Comparison of ENCODE assay signal across 8 cellular contexts in genomic region chr17:75393523-75394331, GRCh38. TPM values are rescaled to one million over a fixed set of nuclear protein-coding genes. Genes with fewer than 3 reads are reported as not detected.
DNase-seq lines count a peak whose midpoint lies in the region; ATAC-seq and TF ChIP-seq lines count a peak whose summit lies in the region.

No MANE protein-coding gene starts in this region.

- no peaks in the 10 kb centered on the region for H3K27me3 ChIP-seq in adrenal gland
- H3K27me3 ChIP-seq in heart right ventricle: no peaks in the 10 kb centered on the region
- no peaks in the 10 kb centered on the region for H3K27me3 ChIP-seq in transverse colon

- ATAC-seq in HG02623 (IDR thresholded peaks at IDR 0.05; ENCODE audit: unreplicated experiment): peak; percentile 62
- ATAC-seq in heart right ventricle: peak; percentile 99 to 100 (median 100)

- in situ Hi-C loops in transverse colon (cut with MboI; ENCODE audit: low pct_ligation_motif_present in 1 of 4, low pct_unique_long_range_greater_than_20kb in 1 of 4, low sequenced_read_pairs in 3 of 4): no loop called here

- 0 to 2% (median 1%) methylated on average over 12 to 28 of the region's 28 CpGs for WGBS in adrenal gland, 4 donors
- 0 to 1% methylated on average over 28 of the region's 28 CpGs for WGBS in heart right ventricle, 2 donors
- 0% methylated on average over 25 of the region's 28 CpGs; no CpG with 5 or more reads in 1 of the 2 donors for WGBS in transverse colon (ENCODE audit: low coverage in 1 of 2), 2 donors

- peaks cover 34 to 72% of the 10 kb centered on the region in 2 donors for H3K4me1 ChIP-seq in adrenal gland (replicated peaks in 1 of 2)
- peaks cover 4 to 94% (median 63%) of the 10 kb centered on the region in 9 donors for H3K4me1 ChIP-seq in heart right ventricle
- H3K4me1 ChIP-seq in transverse colon: peaks cover 43 to 82% (median 48%) of the 10 kb centered on the region in 4 donors

- no peaks in the 10 kb centered on the region for H3K9me3 ChIP-seq in adrenal gland (replicated peaks in 1 of 3)
- no peaks in the 10 kb centered on the region for H3K9me3 ChIP-seq in heart right ventricle
- no peaks in the 10 kb centered on the region for H3K9me3 ChIP-seq in transverse colon

- DNase-seq in GM03348 (ENCODE audit: low spot score) (peak; percentile 98), NCI-H1417 treated with DMSO at 0.1 percent for 48 hours (lab: John Stamatoyannopoulos, UW) (peak; percentile 79), SW480 (ENCODE audit: low spot score) (peak; percentile 97), adrenal gland (peak; percentile 98 to 100 (median 99)), heart right ventricle (peak; percentile 99), pons (ENCODE audit: low spot score) (peak; percentile 99), transverse colon (peak; percentile 99)

- TF ChIP-seq CTCF in adrenal gland (IDR thresholded peaks at IDR 0.05) (peak; percentile 12 to 54 (median 40)), heart right ventricle (IDR thresholded peaks at IDR 0.05) (peak in 3 of 9 donors; percentile 6 to 29 (median 14)), transverse colon (IDR thresholded peaks at IDR 0.05) (peak in 4 of 5 experiments; percentile 7 to 58 (median 40))

- peak; percentile 44 to 84 for TF ChIP-seq POLR2A in adrenal gland (IDR thresholded peaks at IDR 0.05)
- TF ChIP-seq POLR2A in transverse colon (IDR thresholded peaks at IDR 0.05): peak; percentile 72

- H3K27ac ChIP-seq in adrenal gland: peak overlapping the region; percentile 18 to 91 (median 62)
- H3K27ac ChIP-seq in heart right ventricle: peak overlapping the region; percentile 30 to 89 (median 82)
- peak overlapping the region; percentile 81 to 90 (median 84) for H3K27ac ChIP-seq in transverse colon

- no peak for TF ChIP-seq EP300 in transverse colon (IDR thresholded peaks at IDR 0.05; ENCODE audit: low read depth)

- H3K4me3 ChIP-seq in adrenal gland (peak overlapping the region in 3 of 4 donors; percentile 31 to 76 (median 62)), heart right ventricle (peak overlapping the region; percentile 40 to 68 (median 61)), transverse colon (peak overlapping the region; percentile 39 to 60 (median 46))

- intact Hi-C loops in adrenal gland (cut with DNase I): no loop called here
- intact Hi-C loops in heart right ventricle (cut with DNase I): loop anchor here in 2 of 10 donors (5.0 kb wide), 2 partner anchors 66 to 71 kb away; no protein-coding TSS in a partner anchor
- intact Hi-C loops in transverse colon (cut with DNase I; ENCODE audit: low total_unique reads): no loop called here

- H3K36me3 ChIP-seq in adrenal gland (replicated peaks in 1 of 2) (no peaks in the 10 kb centered on the region), heart right ventricle (peaks cover 0 to 39% (median 0%) of the 10 kb centered on the region in 9 donors), transverse colon (peaks cover 0 to 6% (median 0%) of the 10 kb centered on the region in 4 donors)

RNA-seq across cellular contexts. Expression of gene GRB2, which starts 11.8 kb away (rescaled TPM):
- total RNA-seq in adrenal gland (100 to 1,000 TPM; 102 to 374 (median 136) TPM), heart right ventricle (10 to 100 TPM; 43.9 to 85.5 (median 52.0) TPM), transverse colon (100 to 1,000 TPM; 105 to 183 (median 136) TPM)
- polyA plus RNA-seq in adrenal gland (100 to 1,000 TPM in 1 of 3 donors, 10 to 100 TPM in 2; 36.0 to 131 (median 36.1) TPM), heart right ventricle (10 to 100 TPM; 23.5 to 54.0 TPM)

Comparison
In these comparisons a context has a peak if more than half of its experiments do, and no peak if none do; other contexts are left out.
1. Peak in every context shown above with its lines: DNase-seq, ATAC-seq, H3K4me3 ChIP-seq and H3K27ac ChIP-seq.